In genomic region chr19:51473009-51473707, GRCh38 we compare ENCODE assay signal across 8 cellular contexts. TPM values are rescaled to one million over a fixed set of nuclear protein-coding genes. Genes with fewer than 3 reads are reported as not detected.
DNase-seq lines count a peak whose midpoint lies in the region; ATAC-seq and TF ChIP-seq lines count a peak whose summit lies in the region.

No MANE protein-coding gene starts in this region.

- peaks cover 5% of the 10 kb centered on the region for H3K4me1 ChIP-seq in hepatocyte (ENCODE audit: insufficient read depth)

- H3K79me2 ChIP-seq in hepatocyte = no peaks in the 10 kb centered on the region

- DNase-seq in GM03348 (ENCODE audit: low spot score) (peak; percentile 83), NCI-H1048 (lab: John Stamatoyannopoulos, UW) (peak; percentile 45), amniotic stem cell (lab: John Stamatoyannopoulos, UW) (peak; percentile 59), hepatocyte (ENCODE audit: low spot score) (peak; percentile 80), skeletal muscle cell (ENCODE audit: low read depth) (peak; percentile 16), cerebellar nuclear complex (lab: John Stamatoyannopoulos, UW) (no peak)
- peak; percentile 72 for DNase-seq in T-helper 2 cell treated with Interferon-gamma antibody and Interleukin-4, amounts not matched to agents 5 μg/mL and 100 μg/mL, for 36 hours (ENCODE audit: low spot score)

- H3K4me3 ChIP-seq in hepatocyte (no peak overlapping the region), skeletal muscle cell (ENCODE audit: low read depth, low read length) (no peak overlapping the region)

- peak; percentile 54 for TF ChIP-seq CTCF in hepatocyte (IDR thresholded peaks at IDR 0.05; ENCODE audit: poor library complexity)

- H3K27me3 ChIP-seq in hepatocyte = no peaks in the 10 kb centered on the region

- H3K27me3 Mint-ChIP-seq in T-helper 2 cell treated with Interferon-gamma antibody and Interleukin-4, amounts not matched to agents 5 μg/mL and 100 μg/mL, for 36 hours (ENCODE audit: low read depth) = no peaks in the 10 kb centered on the region

- H4K20me1 ChIP-seq in hepatocyte (ENCODE audit: insufficient read depth, poor library complexity, severe bottlenecking) = no peaks in the 10 kb centered on the region

- no peak overlapping the region for H3K27ac Mint-ChIP-seq in T-helper 2 cell treated with Interferon-gamma antibody and Interleukin-4, amounts not matched to agents 5 μg/mL and 100 μg/mL, for 36 hours

- no peaks in the 10 kb centered on the region for H3K9me3 ChIP-seq in hepatocyte (ENCODE audit: low read depth)

- ATAC-seq in GM19395 (IDR thresholded peaks at IDR 0.05; ENCODE audit: unreplicated experiment) = no peak

- H3K4me1 Mint-ChIP-seq in T-helper 2 cell treated with Interferon-gamma antibody and Interleukin-4, amounts not matched to agents 5 μg/mL and 100 μg/mL, for 36 hours (ENCODE audit: low read depth) = peaks cover 23% of the 10 kb centered on the region

- H3K36me3 ChIP-seq in hepatocyte (replicated peaks; ENCODE audit: insufficient read depth, low read depth) = no peaks in the 10 kb centered on the region

- no peak overlapping the region for H2AFZ ChIP-seq in hepatocyte

- no peaks in the 10 kb centered on the region for H3K9me3 Mint-ChIP-seq in T-helper 2 cell treated with Interferon-gamma antibody and Interleukin-4, amounts not matched to agents 5 μg/mL and 100 μg/mL, for 36 hours

- no peaks in the 10 kb centered on the region for H3K36me3 Mint-ChIP-seq in T-helper 2 cell treated with Interferon-gamma antibody and Interleukin-4, amounts not matched to agents 5 μg/mL and 100 μg/mL, for 36 hours (ENCODE audit: low read depth)

- no peak overlapping the region for H3K4me2 ChIP-seq in hepatocyte

- no peaks in the 10 kb centered on the region for H3K9me2 ChIP-seq in hepatocyte (replicated peaks; ENCODE audit: insufficient read depth)

- no peak overlapping the region for H3K4me3 Mint-ChIP-seq in T-helper 2 cell treated with Interferon-gamma antibody and Interleukin-4, amounts not matched to agents 5 μg/mL and 100 μg/mL, for 36 hours

- 40% methylated on average over 7 of the region's 7 CpGs for WGBS in hepatocyte (ENCODE audit: low lambda C conversion rate, missing lambda C conversion rate)

- peak overlapping the region; percentile 89 for H3K27ac ChIP-seq in hepatocyte

RNA-seq across cellular contexts. Expression of gene CEACAM18, which starts 5.2 kb away (rescaled TPM):
- not detected in 2 replicates for total RNA-seq in hepatocyte
- polyA plus RNA-seq in hepatocyte = 0.19 TPM in 1 of 2 replicates, not detected in the other

RNA-seq across cellular contexts. Expression of gene SIGLEC8, which starts 14.9 kb away (rescaled TPM):
- 0.13 and 1.2 TPM in 2 replicates for total RNA-seq in hepatocyte
- polyA plus RNA-seq in hepatocyte = 0.28 TPM in 1 of 2 replicates, not detected in the other

RNA-seq across cellular contexts. Expression of gene SIGLEC12, which starts 28.4 kb away (rescaled TPM):
- not detected in 2 replicates for total RNA-seq in hepatocyte
- polyA plus RNA-seq in hepatocyte = 0.11 and 0.29 TPM in 2 replicates

RNA-seq across cellular contexts. Expression of gene SIGLEC10, which starts 55.7 kb away (rescaled TPM):
- 1.0 and 1.6 TPM in 2 replicates for total RNA-seq in hepatocyte
- polyA plus RNA-seq in hepatocyte = 0.84 TPM in 1 of 2 replicates, not detected in the other

RNA-seq across cellular contexts. Expression of gene SIGLEC6, which starts 58.3 kb away (rescaled TPM):
- not detected in 2 replicates for total RNA-seq in hepatocyte
- not detected in 2 replicates for polyA plus RNA-seq in hepatocyte

Comparison
In these comparisons a context has a peak if more than half of its experiments do, and no peak if none do; other contexts are left out.
1. DNase-seq: peak in GM03348 (single experiment), NCI-H1048 (single experiment), T-helper 2 cell treated with Interferon-gamma antibody and Interleukin-4, amounts not matched to agents 5 μg/mL and 100 μg/mL, for 36 hours (single experiment), amniotic stem cell (single experiment), hepatocyte (single experiment) and skeletal muscle cell (single experiment); none in cerebellar nuclear complex (0 of 2).